In the genomic region with DNA sequence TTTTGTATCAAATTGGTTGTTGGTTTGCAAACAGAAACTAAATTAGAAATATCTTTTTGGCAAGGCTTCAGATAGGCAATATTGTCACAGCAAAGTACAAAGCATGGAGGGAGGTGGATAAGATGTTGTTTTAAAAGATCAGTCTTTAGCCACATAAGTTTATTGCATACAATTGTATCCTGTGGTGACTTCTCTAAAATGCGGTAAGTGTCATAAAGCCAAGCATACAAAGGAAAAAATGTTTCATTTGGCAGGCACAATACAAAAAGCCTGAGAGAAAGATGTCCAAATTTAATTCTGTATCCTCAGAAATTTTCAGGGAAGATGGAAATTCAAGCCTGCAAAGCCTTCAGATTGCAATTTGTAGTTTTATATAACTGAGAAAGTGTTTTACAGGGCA, we compare ENCODE assay signal across 14 cellular contexts. TPM values are rescaled to one million over a fixed set of nuclear protein-coding genes. Genes with fewer than 3 reads are reported as not detected.
DNase-seq lines count a peak whose midpoint lies in the region; ATAC-seq and TF ChIP-seq lines count a peak whose summit lies in the region.
"Had no signal": no experiment of that assay in that cellular context is flagged by ENCODE, and none has a peak within 500 bp of the region (broad histone marks: within the 10 kb centered on the region; RNA-seq: fewer than 3 reads in every experiment).

No MANE protein-coding gene starts in this region.

- H3K36me3 Mint-ChIP-seq in central memory CD8-positive, alpha-beta T cell (ENCODE audit: insufficient read depth) = peaks cover 2% of the 10 kb centered on the region
- H3K36me3 Mint-ChIP-seq in nephron (ENCODE audit: low read depth) = no peaks in the 10 kb centered on the region

- peak overlapping the region; percentile 80 for H3K27ac Mint-ChIP-seq in central memory CD8-positive, alpha-beta T cell (ENCODE audit: low read depth)
- H3K27ac Mint-ChIP-seq in nephron = peak overlapping the region; percentile 24 to 68 (median 24)

- DNase-seq in right cardiac atrium = no peak
- DNase-seq in cardiac septum (ENCODE audit: low spot score) = no peak
- no peak for DNase-seq in central memory CD8-positive, alpha-beta T cell (ENCODE audit: low spot score in 2 of 2)
- DNase-seq in vagina (ENCODE audit: extremely low spot score in 2 of 2) = no peak
- no peak for DNase-seq in stimulated activated CD8-positive, alpha-beta memory T cell treated with anti-CD3 and anti-CD28 coated beads, Interleukin-4, amount 100 ng/mL, for 48 hours
- no peak for DNase-seq in activated CD4-positive, CD25-positive, alpha-beta regulatory T cell treated with anti-CD3 and anti-CD28 coated beads, Interleukin-2, amount 50 U/mL, for 72 hours
- DNase-seq: body of pancreas; NCI-H146; NK-92 treated with Interleukin-12 subunit alpha and Interleukin-12 subunit beta, amount 100 ng/mL, for 24 hours had no signal

- peaks cover 68% of the 10 kb centered on the region for H3K4me1 Mint-ChIP-seq in central memory CD8-positive, alpha-beta T cell
- peaks cover 22% of the 10 kb centered on the region for H3K4me1 Mint-ChIP-seq in nephron

- intact Hi-C loops in right cardiac atrium (cut with DNase I) = no loop called here
- intact Hi-C loops in cardiac septum (cut with DNase I) = no loop called here
- intact Hi-C loops in vagina (cut with DNase I) = no loop called here

- no peaks in the 10 kb centered on the region for H3K36me3 ChIP-seq in vagina
- H3K36me3 ChIP-seq: BLaER1 had no signal

- peak overlapping the region; percentile 25 for H3K4me3 ChIP-seq in right cardiac atrium (ENCODE audit: low read length)
- H3K4me3 ChIP-seq in vagina = peak overlapping the region in 1 of 2 donors; percentile 12
- H3K4me3 ChIP-seq: BLaER1, body of pancreas had no signal

- H3K27me3 Mint-ChIP-seq in central memory CD8-positive, alpha-beta T cell = no peaks in the 10 kb centered on the region
- H3K27me3 Mint-ChIP-seq in nephron (ENCODE audit: low read depth) = no peaks in the 10 kb centered on the region

- H3K27me3 ChIP-seq in right cardiac atrium (ENCODE audit: control insufficient read depth, insufficient read depth) (no peaks in the 10 kb centered on the region), vagina (no peaks in the 10 kb centered on the region)
- H3K27me3 ChIP-seq: BLaER1, body of pancreas had no signal

- no peaks in the 10 kb centered on the region for H3K9me3 ChIP-seq in right cardiac atrium (ENCODE audit: control insufficient read depth, low read length)
- H3K9me3 ChIP-seq in vagina = no peaks in the 10 kb centered on the region
- H3K9me3 ChIP-seq: BLaER1, body of pancreas had no signal

- ATAC-seq in right cardiac atrium = no peak
- no peak for ATAC-seq in central memory CD8-positive, alpha-beta T cell (replicated peaks; ENCODE audit: extremely low read depth, poor library complexity, severe bottlenecking)
- ATAC-seq in HG02610 (IDR thresholded peaks at IDR 0.05; ENCODE audit: unreplicated experiment) = no peak
- ATAC-seq: body of pancreas, left lobe of liver had no signal

- 45% methylated on average over 1 of the region's 1 CpG for WGBS in right cardiac atrium

- TF ChIP-seq POLR2A in vagina (IDR thresholded peaks at IDR 0.05) = no peak

- TF ChIP-seq CTCF in nephron (IDR thresholded peaks at IDR 0.05; ENCODE audit: unreplicated experiment in 3 of 3) = no peak
- TF ChIP-seq CTCF in vagina (IDR thresholded peaks at IDR 0.05) = no peak

- no peaks in the 10 kb centered on the region for H3K9me3 Mint-ChIP-seq in central memory CD8-positive, alpha-beta T cell
- no peaks in the 10 kb centered on the region for H3K9me3 Mint-ChIP-seq in nephron

- H3K4me1 ChIP-seq in right cardiac atrium (ENCODE audit: control insufficient read depth, insufficient read depth, low read length) (peaks cover 19% of the 10 kb centered on the region), vagina (peaks cover 83% of the 10 kb centered on the region)

- H3K4me3 Mint-ChIP-seq in central memory CD8-positive, alpha-beta T cell = no peak overlapping the region
- H3K4me3 Mint-ChIP-seq in nephron = no peak overlapping the region

- no peak overlapping the region for H3K27ac ChIP-seq in right cardiac atrium (ENCODE audit: low read length)
- peak overlapping the region; percentile 75 for H3K27ac ChIP-seq in vagina
- H3K27ac ChIP-seq: BLaER1, body of pancreas had no signal

RNA-seq across cellular contexts. Expression of a gene that starts 7.7 kb away (rescaled TPM):
- 10 to 100 TPM; 58.2 to 71.5 (median 71.1) TPM for total RNA-seq in right cardiac atrium
- 20.9 TPM for polyA plus RNA-seq in right cardiac atrium
- total RNA-seq in cardiac septum = 51.3 TPM
- total RNA-seq in vagina = 41.0 TPM

RNA-seq across cellular contexts. Expression of a gene that starts 35.9 kb away (rescaled TPM):
- total RNA-seq in right cardiac atrium (not detected), cardiac septum (not detected), vagina (not detected)
- polyA plus RNA-seq in right cardiac atrium = not detected
- total RNA-seq: body of pancreas, left lobe of liver, renal cortical epithelial cell had no signal
